Comparison of ENCODE assay signal across 21 cellular contexts in genomic region chr16:10606607-10607006, GRCh38. TPM values are rescaled to one million over a fixed set of nuclear protein-coding genes. Genes with fewer than 3 reads are reported as not detected.
"Had no signal": no experiment of that assay in that cellular context is flagged by ENCODE, and none has a peak within 500 bp of the region (broad histone marks: within the 10 kb centered on the region; RNA-seq: fewer than 3 reads in every experiment).

No MANE protein-coding gene starts in this region.

- H3K9me3 ChIP-seq: psoas muscle, sigmoid colon, stomach, thoracic aorta had no signal

- H3K27me3 ChIP-seq: hepatocyte, sigmoid colon, stomach had no signal

- H3K36me3 ChIP-seq: sigmoid colon, stomach, thoracic aorta had no signal

- H3K4me1 Mint-ChIP-seq: naive thymus-derived CD4-positive, alpha-beta T cell had no signal

- DNase-seq: effector CD8-positive, alpha-beta T cell; foreskin melanocyte; kidney; left cardiac atrium; left ventricle myocardium superior; mesendoderm; naive thymus-derived CD4-positive, alpha-beta T cell; psoas muscle; sigmoid colon; stimulated activated CD4-positive, alpha-beta T cell treated with anti-CD3 and anti-CD28 coated beads, Interleukin-2, amount 100 ng/mL, for 24 hours; stimulated activated CD4-positive, alpha-beta T cell treated with anti-CD3 and anti-CD28 coated beads, Interleukin-4, amount 100 ng/mL, for 4 hours; stimulated activated naive CD4-positive, alpha-beta T cell; stomach; substantia nigra had no signal

- H3K27ac Mint-ChIP-seq: naive thymus-derived CD4-positive, alpha-beta T cell; type B pancreatic cell had no signal

- H3K79me2 ChIP-seq: hepatocyte had no signal

- H3K4me3 ChIP-seq: coronary artery, hepatocyte, lung, psoas muscle, sigmoid colon, skin epidermis, stomach, thoracic aorta had no signal

- H3K4me2 ChIP-seq: hepatocyte had no signal

- H3K4me1 ChIP-seq: psoas muscle had no signal

- ATAC-seq: left cardiac atrium; left ventricle myocardium superior; naive thymus-derived CD4-positive, alpha-beta T cell; psoas muscle had no signal

- FAIRE-seq: kidney, urothelium cell line had no signal

- H3K4me3 Mint-ChIP-seq: naive thymus-derived CD4-positive, alpha-beta T cell; type B pancreatic cell had no signal

- H3K36me3 Mint-ChIP-seq: naive thymus-derived CD4-positive, alpha-beta T cell; type B pancreatic cell had no signal

- H3K27ac ChIP-seq: coronary artery, hepatocyte, psoas muscle, sigmoid colon, skin epidermis, stomach, thoracic aorta had no signal

- H3K9me3 Mint-ChIP-seq: naive thymus-derived CD4-positive, alpha-beta T cell; type B pancreatic cell had no signal

- H2AFZ ChIP-seq: hepatocyte had no signal

RNA-seq across cellular contexts. Expression of gene EMP2, which starts 26.2 kb away (rescaled TPM):
- total RNA-seq: naive thymus-derived CD4-positive, alpha-beta T cell had no signal
- polyA plus RNA-seq: naive thymus-derived CD4-positive, alpha-beta T cell had no signal
